In genomic region chr16:26186221-26186620, GRCh38 we compare ENCODE assay signal across 28 cellular contexts.
"Had no signal": no experiment of that assay in that cellular context is flagged by ENCODE, and none has a peak within 500 bp of the region (broad histone marks: within the 10 kb centered on the region; RNA-seq: fewer than 3 reads in every experiment).

No MANE protein-coding gene starts in this region.

- H3K4me1 Mint-ChIP-seq: naive thymus-derived CD4-positive, alpha-beta T cell; natural killer cell; nephron; stimulated activated effector memory CD8-positive, alpha-beta T cell treated with anti-CD3 and anti-CD28 coated beads, Interleukin-12 subunit alpha, Interleukin-12 subunit beta, amount 100 ng/mL, for 72 hours; stimulated activated naive B cell treated with anti-CD40 and anti-IgM and Interleukin-4, amounts not matched to agents 10 μg/mL and 1 μg/mL and 100 μg/mL, for 72 hours had no signal

- H3K9me3 Mint-ChIP-seq: natural killer cell; stimulated activated effector memory CD8-positive, alpha-beta T cell treated with anti-CD3 and anti-CD28 coated beads, Interleukin-12 subunit alpha, Interleukin-12 subunit beta, amount 100 ng/mL, for 72 hours had no signal

- H3K4me3 ChIP-seq: neural progenitor cell, ovary, psoas muscle, right lobe of liver, sigmoid colon, suprapubic skin, testis, tibial artery, transverse colon, upper lobe of right lung, uterus had no signal

- H3K27me3 ChIP-seq: neural progenitor cell, ovary, right lobe of liver, sigmoid colon, suprapubic skin, testis, tibial artery, transverse colon, upper lobe of right lung, uterus had no signal

- ATAC-seq: naive thymus-derived CD4-positive, alpha-beta T cell; natural killer cell; psoas muscle; right cardiac atrium; right lobe of liver; stimulated activated effector memory CD8-positive, alpha-beta T cell treated with anti-CD3 and anti-CD28 coated beads, Interleukin-12 subunit alpha, Interleukin-12 subunit beta, amount 100 ng/mL, for 72 hours; stimulated activated naive B cell treated with anti-CD40 and anti-IgM and Interleukin-4, amounts not matched to agents 10 μg/mL and 1 μg/mL and 100 μg/mL, for 72 hours; upper lobe of right lung had no signal

- H3K36me3 Mint-ChIP-seq: natural killer cell; stimulated activated effector memory CD8-positive, alpha-beta T cell treated with anti-CD3 and anti-CD28 coated beads, Interleukin-12 subunit alpha, Interleukin-12 subunit beta, amount 100 ng/mL, for 72 hours; stimulated activated naive B cell treated with anti-CD40 and anti-IgM and Interleukin-4, amounts not matched to agents 10 μg/mL and 1 μg/mL and 100 μg/mL, for 72 hours; type B pancreatic cell had no signal

- H3K9me3 ChIP-seq: ovary, psoas muscle, right lobe of liver, sigmoid colon, suprapubic skin, testis, tibial artery, transverse colon, upper lobe of right lung, uterus had no signal

- H3K27ac Mint-ChIP-seq: naive thymus-derived CD4-positive, alpha-beta T cell; natural killer cell; nephron; neural progenitor cell; stimulated activated effector memory CD8-positive, alpha-beta T cell treated with anti-CD3 and anti-CD28 coated beads, Interleukin-12 subunit alpha, Interleukin-12 subunit beta, amount 100 ng/mL, for 72 hours; stimulated activated naive B cell treated with anti-CD40 and anti-IgM and Interleukin-4, amounts not matched to agents 10 μg/mL and 1 μg/mL and 100 μg/mL, for 72 hours; stimulated activated naive CD8-positive, alpha-beta T cell treated with anti-CD3 and anti-CD28 coated beads, Interleukin-15, Interleukin-2, amounts not matched to agents 100 ng/mL and 50 ng/mL, for 24 hours; type B pancreatic cell had no signal

- H3K4me3 Mint-ChIP-seq: naive thymus-derived CD4-positive, alpha-beta T cell; natural killer cell; nephron; neural progenitor cell; stimulated activated effector memory CD8-positive, alpha-beta T cell treated with anti-CD3 and anti-CD28 coated beads, Interleukin-12 subunit alpha, Interleukin-12 subunit beta, amount 100 ng/mL, for 72 hours; stimulated activated naive B cell treated with anti-CD40 and anti-IgM and Interleukin-4, amounts not matched to agents 10 μg/mL and 1 μg/mL and 100 μg/mL, for 72 hours; stimulated activated naive CD8-positive, alpha-beta T cell treated with anti-CD3 and anti-CD28 coated beads, Interleukin-15, Interleukin-2, amounts not matched to agents 100 ng/mL and 50 ng/mL, for 24 hours; type B pancreatic cell had no signal

- DNase-seq: naive thymus-derived CD4-positive, alpha-beta T cell; natural killer cell; occipital lobe; ovary; psoas muscle; right cardiac atrium; right lobe of liver; sigmoid colon; small intestine; stimulated activated CD4-positive, alpha-beta T cell treated with anti-CD3 and anti-CD28 coated beads, Interleukin-15, amount 100 ng/mL, for 24 hours; stimulated activated CD4-positive, alpha-beta T cell treated with anti-CD3 and anti-CD28 coated beads, Interleukin-2, amount 100 ng/mL, for 24 hours; stimulated activated CD4-positive, alpha-beta T cell treated with anti-CD3 and anti-CD28 coated beads, Interleukin-2, amount 100 ng/mL, for 48 hours; stimulated activated CD4-positive, alpha-beta T cell treated with anti-CD3 and anti-CD28 coated beads, Interleukin-4, amount 100 ng/mL, for 24 hours; stimulated activated naive B cell treated with anti-CD40 and anti-IgM and Interleukin-4, amounts not matched to agents 10 μg/mL and 1 μg/mL and 100 μg/mL, for 72 hours; stimulated activated naive CD4-positive, alpha-beta T cell treated with Interleukin-2 at 50 U/mL for 16 hours; substantia nigra; testis; tibial artery; transverse colon; upper lobe of right lung; uterus had no signal

- H3K27ac ChIP-seq: neural progenitor cell, ovary, parathyroid adenoma, psoas muscle, right lobe of liver, sigmoid colon, suprapubic skin, testis, tibial artery, transverse colon, upper lobe of right lung, uterus had no signal

- H3K36me3 ChIP-seq: neural progenitor cell, ovary, right lobe of liver, sigmoid colon, suprapubic skin, tibial artery, transverse colon, upper lobe of right lung, uterus had no signal

- H3K4me1 ChIP-seq: parathyroid adenoma, psoas muscle, right lobe of liver, sigmoid colon, suprapubic skin, testis, tibial artery, transverse colon, upper lobe of right lung, uterus had no signal
